In genomic region chr10:31320179-31320597, GRCh38 we compare ENCODE assay signal across 8 cellular contexts. TPM values are rescaled to one million over a fixed set of nuclear protein-coding genes. Genes with fewer than 3 reads are reported as not detected.
DNase-seq lines count a peak whose midpoint lies in the region; ATAC-seq and TF ChIP-seq lines count a peak whose summit lies in the region.

No MANE protein-coding gene starts in this region.

- H3K27ac ChIP-seq in esophagus muscularis mucosa (replicated peaks in 1 of 4) (peak overlapping the region; percentile 97 to 100 (median 98)), thoracic aorta (peak overlapping the region; percentile 95 to 98)

- H3K4me1 Mint-ChIP-seq in Calu3 (ENCODE audit: low read depth, unreplicated experiment) (peaks cover 27% of the 10 kb centered on the region), natural killer cell (peaks cover 27 to 44% of the 10 kb centered on the region in 2 donors)

- H3K4me3 Mint-ChIP-seq in Calu3 (ENCODE audit: low read depth, unreplicated experiment) (peak overlapping the region; percentile 83), natural killer cell (peak overlapping the region; percentile 95)

- no peak overlapping the region for H3K27ac Mint-ChIP-seq in Calu3 (ENCODE audit: unreplicated experiment)
- peak overlapping the region; percentile 61 to 84 for H3K27ac Mint-ChIP-seq in natural killer cell

- TF ChIP-seq CTCF in Calu3 (IDR thresholded peaks at IDR 0.05; ENCODE audit: unreplicated experiment) = no peak
- no peak for TF ChIP-seq CTCF in esophagus muscularis mucosa (IDR thresholded peaks at IDR 0.05)
- TF ChIP-seq CTCF in natural killer cell (IDR thresholded peaks at IDR 0.05) = no peak
- TF ChIP-seq CTCF in thoracic aorta (IDR thresholded peaks at IDR 0.05) = no peak

- TF ChIP-seq EP300 in esophagus muscularis mucosa (IDR thresholded peaks at IDR 0.05) = no peak

- BruUV-seq in Calu3 (replicated peaks; lab: Mats Ljungman, UMichigan) = no TSS peak

- H3K4me3 ChIP-seq in MG63 = peak overlapping the region; percentile 96
- peak overlapping the region; percentile 91 to 99 (median 96) for H3K4me3 ChIP-seq in esophagus muscularis mucosa
- peak overlapping the region; percentile 94 for H3K4me3 ChIP-seq in thoracic aorta

- H3K27me3 ChIP-seq in MG63 (no peaks in the 10 kb centered on the region), esophagus muscularis mucosa (no peaks in the 10 kb centered on the region), thoracic aorta (replicated peaks; ENCODE audit: insufficient read depth) (no peaks in the 10 kb centered on the region)

- H3K4me1 ChIP-seq in esophagus muscularis mucosa (peaks cover 7 to 45% (median 40%) of the 10 kb centered on the region in 4 donors), thoracic aorta (ENCODE audit: control insufficient read depth in 1 of 2, low read depth in 2 of 2) (peaks cover 12 to 41% of the 10 kb centered on the region in 2 donors)

- DNase-seq in Calu3 = peak; percentile 46
- peak; percentile 47 for DNase-seq in MG63
- peak; percentile 60 for DNase-seq in activated T-cell treated with anti-CD3 and anti-CD28 coated beads, Interleukin-2, amount 50 U/mL, for 1 hour
- no peak for DNase-seq in esophagus muscularis mucosa (ENCODE audit: extremely low spot score)
- DNase-seq in natural killer cell = peak; percentile 31
- DNase-seq in thoracic aorta (ENCODE audit: low spot score) = no peak
- no peak for DNase-seq in superior temporal gyrus (ENCODE audit: extremely low spot score)

- H3K36me3 ChIP-seq in MG63 = peaks cover 2% of the 10 kb centered on the region; the same call in 1 of the 2 replicates
- H3K36me3 ChIP-seq in esophagus muscularis mucosa = no peaks in the 10 kb centered on the region
- H3K36me3 ChIP-seq in thoracic aorta = no peaks in the 10 kb centered on the region

- H3K27me3 Mint-ChIP-seq in Calu3 (ENCODE audit: unreplicated experiment) = no peaks in the 10 kb centered on the region
- peaks cover 0 to 8% of the 10 kb centered on the region in 2 donors for H3K27me3 Mint-ChIP-seq in natural killer cell (ENCODE audit: low read depth in 2 of 2)

- no peaks in the 10 kb centered on the region for H3K9me3 Mint-ChIP-seq in Calu3 (ENCODE audit: low read depth, unreplicated experiment)
- no peaks in the 10 kb centered on the region for H3K9me3 Mint-ChIP-seq in natural killer cell

- CTCF ChIA-PET in Calu3 (lab: Charles Lee) = no interaction called here

- H3K36me3 Mint-ChIP-seq in Calu3 (ENCODE audit: insufficient read depth, unreplicated experiment) (peaks cover 39% of the 10 kb centered on the region), natural killer cell (no peaks in the 10 kb centered on the region)

- intact Hi-C loops in Calu3 (cut with micrococcal nuclease; ENCODE audit: unreplicated experiment) = loop anchor here (5.0 kb wide), 2 partner anchors 147 to 288 kb away; partner anchors contain the start of gene ZNF438
- intact Hi-C loops in esophagus muscularis mucosa (cut with DNase I) = loop anchor here (2.0 to 10.0 kb wide), 3 partner anchors 282 to 445 kb away; partner anchors contain the start of gene ZNF438
- intact Hi-C loops in natural killer cell (cut with micrococcal nuclease) = no loop called here

- no peak for TF ChIP-seq POLR2A in esophagus muscularis mucosa (IDR thresholded peaks at IDR 0.05; ENCODE audit: low read depth)

- ATAC-seq in GM21526 (IDR thresholded peaks at IDR 0.05; ENCODE audit: low FRiP score, unreplicated experiment) = peak; percentile 25
- ATAC-seq in natural killer cell = no peak
- ATAC-seq in thoracic aorta (ENCODE audit: insufficient number of reproducible peaks, low FRiP score, low read depth) = no peak

- WGBS in esophagus muscularis mucosa = 3% methylated on average over 7 of the region's 39 CpGs

- H3K9me3 ChIP-seq in MG63 (no peaks in the 10 kb centered on the region), esophagus muscularis mucosa (no peaks in the 10 kb centered on the region), thoracic aorta (no peaks in the 10 kb centered on the region)

RNA-seq across cellular contexts. Expression of gene ZEB1, which starts 1.2 kb away (rescaled TPM):
- 7.1 and 10.3 TPM in 2 replicates for total RNA-seq in Calu3 (2022)
- 21.7 and 32.4 TPM in 2 replicates for total RNA-seq in MG63 (2014; rRNA removed; shearing (Covaris generic); ENCODE audit: low replicate concordance)
- total RNA-seq in esophagus muscularis mucosa = 100 to 1,000 TPM; 124 to 189 (median 154) TPM
- total RNA-seq in natural killer cell = 10 to 100 TPM; 29.3 to 30.6 (median 29.7) TPM
- 100 to 1,000 TPM; 101 to 179 TPM for total RNA-seq in thoracic aorta

Comparison
In these comparisons a context has a peak if more than half of its experiments do, and no peak if none do; other contexts are left out.
1. DNase-seq: peak in Calu3 (single experiment), MG63 (single experiment), activated T-cell treated with anti-CD3 and anti-CD28 coated beads, Interleukin-2, amount 50 U/mL, for 1 hour (single experiment) and natural killer cell (single experiment); none in esophagus muscularis mucosa (single experiment), thoracic aorta (single experiment) and superior temporal gyrus (single experiment).
2. Peak in every context shown above with its lines, with median percentiles within 50 percentile points of each other: H3K4me3 ChIP-seq.